ENCODE assay signal across 1 cellular context in the genomic region with DNA sequence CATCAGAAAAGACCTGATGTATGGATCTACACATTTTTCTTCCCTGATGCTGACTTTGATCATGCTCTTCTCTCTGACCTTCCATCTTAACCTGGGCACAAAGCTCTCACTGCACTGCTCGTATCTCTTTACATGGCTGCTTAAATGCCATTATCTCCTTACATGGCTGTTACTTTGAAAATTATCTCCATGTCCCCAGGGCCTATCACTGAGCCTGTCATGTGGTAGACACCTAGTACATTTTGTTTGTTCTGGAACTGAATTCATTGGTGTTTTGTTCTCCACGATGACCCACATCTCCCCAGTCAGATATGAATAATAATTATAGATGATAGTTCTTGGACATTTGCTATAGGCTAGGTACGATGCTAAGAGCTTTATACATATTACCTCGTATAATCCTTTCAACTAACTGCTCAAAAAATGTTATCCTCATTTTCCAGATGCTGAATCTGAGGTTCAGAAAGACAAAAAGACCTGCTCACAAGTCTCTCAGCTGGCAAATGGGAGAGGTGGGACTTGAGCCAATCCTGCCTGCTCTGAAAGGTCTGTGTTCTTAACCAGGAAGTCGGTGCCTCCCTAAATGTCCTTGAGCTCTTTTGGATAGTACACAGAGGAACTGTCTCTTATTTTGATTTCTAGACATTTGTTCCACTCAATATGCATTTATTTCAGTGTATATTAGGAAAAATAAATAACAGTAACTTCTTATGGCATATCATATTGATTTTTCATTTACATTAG.
TF ChIP-seq lines count a peak whose summit lies in the region.

No MANE protein-coding gene starts in this region.

TF ChIP-seq in neural cell, 6 proteins besides CTCF, POLR2A, EP300 and RAD21 (continued from another document):
- TF ChIP-seq EZH2 (IDR thresholded peaks at IDR 0.05; ENCODE audit: borderline replicate concordance, insufficient read depth, low read length, poor library complexity, severe bottlenecking) (no peak), TAF1 (IDR thresholded peaks at IDR 0.05; ENCODE audit: low read depth) (no peak)
- TF ChIP-seq, protein P1, sequence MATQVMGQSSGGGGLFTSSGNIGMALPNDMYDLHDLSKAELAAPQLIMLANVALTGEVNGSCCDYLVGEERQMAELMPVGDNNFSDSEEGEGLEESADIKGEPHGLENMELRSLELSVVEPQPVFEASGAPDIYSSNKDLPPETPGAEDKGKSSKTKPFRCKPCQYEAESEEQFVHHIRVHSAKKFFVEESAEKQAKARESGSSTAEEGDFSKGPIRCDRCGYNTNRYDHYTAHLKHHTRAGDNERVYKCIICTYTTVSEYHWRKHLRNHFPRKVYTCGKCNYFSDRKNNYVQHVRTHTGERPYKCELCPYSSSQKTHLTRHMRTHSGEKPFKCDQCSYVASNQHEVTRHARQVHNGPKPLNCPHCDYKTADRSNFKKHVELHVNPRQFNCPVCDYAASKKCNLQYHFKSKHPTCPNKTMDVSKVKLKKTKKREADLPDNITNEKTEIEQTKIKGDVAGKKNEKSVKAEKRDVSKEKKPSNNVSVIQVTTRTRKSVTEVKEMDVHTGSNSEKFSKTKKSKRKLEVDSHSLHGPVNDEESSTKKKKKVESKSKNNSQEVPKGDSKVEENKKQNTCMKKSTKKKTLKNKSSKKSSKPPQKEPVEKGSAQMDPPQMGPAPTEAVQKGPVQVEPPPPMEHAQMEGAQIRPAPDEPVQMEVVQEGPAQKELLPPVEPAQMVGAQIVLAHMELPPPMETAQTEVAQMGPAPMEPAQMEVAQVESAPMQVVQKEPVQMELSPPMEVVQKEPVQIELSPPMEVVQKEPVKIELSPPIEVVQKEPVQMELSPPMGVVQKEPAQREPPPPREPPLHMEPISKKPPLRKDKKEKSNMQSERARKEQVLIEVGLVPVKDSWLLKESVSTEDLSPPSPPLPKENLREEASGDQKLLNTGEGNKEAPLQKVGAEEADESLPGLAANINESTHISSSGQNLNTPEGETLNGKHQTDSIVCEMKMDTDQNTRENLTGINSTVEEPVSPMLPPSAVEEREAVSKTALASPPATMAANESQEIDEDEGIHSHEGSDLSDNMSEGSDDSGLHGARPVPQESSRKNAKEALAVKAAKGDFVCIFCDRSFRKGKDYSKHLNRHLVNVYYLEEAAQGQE (IDR thresholded peaks at IDR 0.05; ENCODE audit: borderline replicate concordance), result no peak
